In the genomic region with DNA sequence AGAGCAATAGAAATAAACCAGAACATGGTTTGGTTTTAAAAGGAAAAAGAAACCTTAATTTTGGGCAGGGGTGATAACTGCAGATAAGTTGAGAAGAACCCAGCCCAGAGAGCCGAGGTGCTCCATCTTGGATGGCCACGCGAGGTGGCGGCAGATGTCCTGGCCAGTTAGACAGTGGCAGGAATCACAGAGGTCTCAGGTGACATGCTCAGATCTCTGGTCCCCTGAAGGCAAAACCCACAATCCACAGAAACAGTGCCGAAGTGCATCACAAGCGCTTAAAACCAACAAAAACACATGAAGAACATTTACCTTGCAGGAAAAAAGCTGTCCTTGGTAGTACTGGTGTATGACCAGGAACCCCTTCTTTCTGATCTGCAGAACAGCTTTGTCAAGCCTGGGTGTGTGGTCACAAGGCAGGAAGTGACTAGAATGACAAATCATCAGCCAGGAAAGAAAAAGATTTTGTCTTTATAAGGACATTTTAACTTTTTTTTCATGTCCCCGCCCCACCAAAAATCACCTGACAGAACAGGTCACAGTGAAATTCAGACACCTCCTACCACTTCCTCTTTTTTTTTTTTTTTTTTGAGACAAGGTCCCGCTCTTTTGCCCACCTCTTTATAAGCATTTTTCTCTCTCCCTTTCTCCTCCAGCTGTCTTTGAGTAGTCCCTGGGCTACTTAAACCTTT, we compare ENCODE assay signal across 8 cellular contexts. TPM values are rescaled to one million over a fixed set of nuclear protein-coding genes. Genes with fewer than 3 reads are reported as not detected.
A peak's percentile ranks its signal among the peaks of the same experiment; 100 is the strongest.
DNase-seq lines count a peak whose midpoint lies in the region; ATAC-seq, FAIRE-seq and TF ChIP-seq lines count a peak whose summit lies in the region.

A gene with protein sequence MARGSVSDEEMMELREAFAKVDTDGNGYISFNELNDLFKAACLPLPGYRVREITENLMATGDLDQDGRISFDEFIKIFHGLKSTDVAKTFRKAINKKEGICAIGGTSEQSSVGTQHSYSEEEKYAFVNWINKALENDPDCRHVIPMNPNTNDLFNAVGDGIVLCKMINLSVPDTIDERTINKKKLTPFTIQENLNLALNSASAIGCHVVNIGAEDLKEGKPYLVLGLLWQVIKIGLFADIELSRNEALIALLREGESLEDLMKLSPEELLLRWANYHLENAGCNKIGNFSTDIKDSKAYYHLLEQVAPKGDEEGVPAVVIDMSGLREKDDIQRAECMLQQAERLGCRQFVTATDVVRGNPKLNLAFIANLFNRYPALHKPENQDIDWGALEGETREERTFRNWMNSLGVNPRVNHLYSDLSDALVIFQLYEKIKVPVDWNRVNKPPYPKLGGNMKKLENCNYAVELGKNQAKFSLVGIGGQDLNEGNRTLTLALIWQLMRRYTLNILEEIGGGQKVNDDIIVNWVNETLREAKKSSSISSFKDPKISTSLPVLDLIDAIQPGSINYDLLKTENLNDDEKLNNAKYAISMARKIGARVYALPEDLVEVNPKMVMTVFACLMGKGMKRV (minus strand): TSS at position 379 of the 692 bp plus-strand sequence. CDS start 22,515 bp downstream, outside the sequence.

- peak; percentile 71 for ATAC-seq in HG03280 (IDR thresholded peaks at IDR 0.05; ENCODE audit: unreplicated experiment)

- TF ChIP-seq POLR2A in testis (IDR thresholded peaks at IDR 0.05): no peak

- peaks cover 53% of the 10 kb centered on the region for H3K4me1 Mint-ChIP-seq in activated naive CD8-positive, alpha-beta T cell (ENCODE audit: low read depth)

- TF ChIP-seq CTCF in testis (IDR thresholded peaks at IDR 0.05): no peak

- no peak within 1 kb of the TSS for H3K4me3 ChIP-seq in testis

- FAIRE-seq in GM19239 (lab: Jason Lieb, UNC) (peak; percentile 99), urothelium cell line (lab: Jason Lieb, UNC) (no peak)

- intact Hi-C loops in testis (cut with DNase I; ENCODE audit: low total_unique reads): no loop called here

- H3K4me3 Mint-ChIP-seq in activated naive CD8-positive, alpha-beta T cell: peak within 1 kb of the TSS; percentile 97

- H3K36me3 ChIP-seq in testis (ENCODE audit: low read depth, missing control alignments): no peaks in the 10 kb centered on the region

- H3K36me3 Mint-ChIP-seq in activated naive CD8-positive, alpha-beta T cell: peaks cover 13% of the 10 kb centered on the region

- 84 to 90% methylated on average over 8 of the region's 8 CpGs for WGBS in testis, 2 donors

- no peaks in the 10 kb centered on the region for H3K9me3 Mint-ChIP-seq in activated naive CD8-positive, alpha-beta T cell (ENCODE audit: low read depth)

- no peaks in the 10 kb centered on the region for H3K27me3 ChIP-seq in testis

- DNase-seq in GM19239 (ENCODE audit: insufficient read length, low spot score) (peak; percentile 36), SKM-1 treated with dmso at 0.1 percent for 144 hours (lab: John Stamatoyannopoulos, UW; ENCODE audit: unreplicated experiment) (peak; percentile 93), mucosa of gallbladder (ENCODE audit: low spot score) (peak; percentile 52), testis (no peak), urothelium cell line (ENCODE audit: low spot score) (no peak), GM19240 (ENCODE audit: insufficient read length, low spot score) (no peak)

- H3K9me3 ChIP-seq in testis: no peaks in the 10 kb centered on the region

- peak within 1 kb of the TSS; percentile 93 for H3K27ac Mint-ChIP-seq in activated naive CD8-positive, alpha-beta T cell

- no peak within 1 kb of the TSS for H3K27ac ChIP-seq in testis

- no peaks in the 10 kb centered on the region for H3K27me3 Mint-ChIP-seq in activated naive CD8-positive, alpha-beta T cell

- H3K4me1 ChIP-seq in testis: no peaks in the 10 kb centered on the region

RNA-seq across cellular contexts. Expression of the gene that starts here (rescaled TPM):
- total RNA-seq in mucosa of gallbladder (43.4 TPM), testis (10 to 100 TPM; 24.1 to 48.7 TPM)
- 80.5 TPM for polyA plus RNA-seq in testis (ENCODE audit: insufficient read depth, low read depth, low replicate concordance)

Comparison
In these comparisons a context has a peak if more than half of its experiments do, and no peak if none do; other contexts are left out.
1. DNase-seq: peak in GM19239 (single experiment), SKM-1 treated with dmso at 0.1 percent for 144 hours (single experiment) and mucosa of gallbladder (single experiment); none in testis (single experiment), urothelium cell line (single experiment) and GM19240 (single experiment).